Comparison of ENCODE assay signal across 2 cellular contexts in the genomic region with DNA sequence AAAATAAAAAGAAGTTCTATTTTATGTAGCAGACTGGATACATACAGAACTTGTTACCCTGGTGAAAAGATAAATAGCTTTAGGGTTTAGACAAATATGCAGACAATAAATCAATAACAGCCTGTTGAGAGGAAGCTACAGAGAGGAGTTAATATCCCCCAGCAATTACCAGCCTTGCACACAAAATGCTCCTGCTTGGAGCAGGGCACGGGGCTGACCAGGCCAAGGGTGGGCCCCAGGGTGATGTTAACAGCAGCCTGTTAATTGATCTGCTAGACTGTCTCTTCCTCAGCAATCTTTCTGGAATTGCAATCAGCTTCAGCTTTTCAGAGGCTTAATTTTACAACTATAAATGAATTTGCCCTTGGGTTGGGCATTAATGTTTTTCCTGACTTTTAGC.
TF ChIP-seq lines count a peak whose summit lies in the region.

No MANE protein-coding gene starts in this region.

TF ChIP-seq in SK-N-SH, 30 proteins besides CTCF, POLR2A, EP300 and RAD21 (continued from another document):
- TF ChIP-seq REST (IDR thresholded peaks at IDR 0.05; ENCODE audit: low read depth, low read length) (no peak), FOSL2 (IDR thresholded peaks at IDR 0.05; ENCODE audit: borderline replicate concordance, low read depth) (no peak), NRF1 (IDR thresholded peaks at IDR 0.05; ENCODE audit: low read depth, low read length) (no peak), SMC3 (IDR thresholded peaks at IDR 0.05; ENCODE audit: low read depth, low read length) (no peak)

TF ChIP-seq in SK-N-SH treated with all-trans-retinoic acid at 6 μM for 48 hours, 23 proteins besides CTCF, POLR2A, EP300 and RAD21 (continued from another document):
- TF ChIP-seq TOX (CRISPR knock-in tag; IDR thresholded peaks at IDR 0.05; ENCODE audit: borderline replicate concordance) (no peak), ZNF565 (CRISPR knock-in tag; conservative IDR thresholded peaks at IDR 0.05; ENCODE audit: low read depth) (no peak), OSR1 (CRISPR knock-in tag; IDR thresholded peaks at IDR 0.05) (no peak), BACH2 (CRISPR knock-in tag; IDR thresholded peaks at IDR 0.05; ENCODE audit: borderline replicate concordance) (no peak), RARB (CRISPR knock-in tag; IDR thresholded peaks at IDR 0.05) (no peak)
- TF ChIP-seq, protein P1, sequence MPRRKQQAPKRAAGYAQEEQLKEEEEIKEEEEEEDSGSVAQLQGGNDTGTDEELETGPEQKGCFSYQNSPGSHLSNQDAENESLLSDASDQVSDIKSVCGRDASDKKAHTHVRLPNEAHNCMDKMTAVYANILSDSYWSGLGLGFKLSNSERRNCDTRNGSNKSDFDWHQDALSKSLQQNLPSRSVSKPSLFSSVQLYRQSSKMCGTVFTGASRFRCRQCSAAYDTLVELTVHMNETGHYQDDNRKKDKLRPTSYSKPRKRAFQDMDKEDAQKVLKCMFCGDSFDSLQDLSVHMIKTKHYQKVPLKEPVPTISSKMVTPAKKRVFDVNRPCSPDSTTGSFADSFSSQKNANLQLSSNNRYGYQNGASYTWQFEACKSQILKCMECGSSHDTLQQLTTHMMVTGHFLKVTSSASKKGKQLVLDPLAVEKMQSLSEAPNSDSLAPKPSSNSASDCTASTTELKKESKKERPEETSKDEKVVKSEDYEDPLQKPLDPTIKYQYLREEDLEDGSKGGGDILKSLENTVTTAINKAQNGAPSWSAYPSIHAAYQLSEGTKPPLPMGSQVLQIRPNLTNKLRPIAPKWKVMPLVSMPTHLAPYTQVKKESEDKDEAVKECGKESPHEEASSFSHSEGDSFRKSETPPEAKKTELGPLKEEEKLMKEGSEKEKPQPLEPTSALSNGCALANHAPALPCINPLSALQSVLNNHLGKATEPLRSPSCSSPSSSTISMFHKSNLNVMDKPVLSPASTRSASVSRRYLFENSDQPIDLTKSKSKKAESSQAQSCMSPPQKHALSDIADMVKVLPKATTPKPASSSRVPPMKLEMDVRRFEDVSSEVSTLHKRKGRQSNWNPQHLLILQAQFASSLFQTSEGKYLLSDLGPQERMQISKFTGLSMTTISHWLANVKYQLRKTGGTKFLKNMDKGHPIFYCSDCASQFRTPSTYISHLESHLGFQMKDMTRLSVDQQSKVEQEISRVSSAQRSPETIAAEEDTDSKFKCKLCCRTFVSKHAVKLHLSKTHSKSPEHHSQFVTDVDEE (CRISPR knock-in tag; IDR thresholded peaks at IDR 0.05), result no peak
